Comparison of ENCODE assay signal across 18 cellular contexts in the genomic region with DNA sequence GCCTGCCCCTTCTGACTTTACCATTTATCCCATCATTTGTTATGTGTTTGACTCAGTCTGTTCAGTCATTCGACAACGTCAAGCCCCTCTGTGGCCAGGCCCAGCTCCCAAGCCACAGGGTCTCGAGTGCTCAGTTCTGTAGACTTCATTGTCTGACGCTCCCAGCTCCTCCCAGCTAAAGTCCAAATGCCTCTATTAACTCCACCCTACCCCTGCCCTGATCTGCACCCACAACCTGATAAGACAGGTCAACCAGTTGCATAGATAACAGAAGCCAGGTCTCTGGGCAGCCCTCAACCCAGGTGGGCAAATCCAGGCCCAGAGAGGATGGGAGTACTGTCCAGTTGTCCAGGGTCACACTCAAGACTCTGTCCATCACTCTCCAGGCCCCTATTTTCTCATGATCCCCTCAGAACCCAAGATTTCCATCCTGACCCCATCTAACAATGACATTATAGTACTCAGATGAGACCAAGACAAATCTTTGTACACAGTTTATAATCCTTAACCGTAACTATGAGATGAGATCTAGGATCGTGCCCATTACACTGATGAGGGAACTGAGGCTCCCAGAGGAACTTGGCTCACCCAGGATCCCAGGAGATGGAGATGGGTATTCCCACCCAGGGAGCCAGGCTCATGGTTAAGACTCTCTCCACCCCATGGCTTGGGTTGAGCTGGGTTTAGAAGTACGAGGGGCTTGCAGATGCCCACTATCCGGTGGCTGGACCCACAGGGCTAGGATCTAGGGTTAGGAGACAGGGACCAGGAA. TPM values are rescaled to one million over a fixed set of nuclear protein-coding genes. Genes with fewer than 3 reads are reported as not detected.
DNase-seq lines count a peak whose midpoint lies in the region; ATAC-seq lines count a peak whose summit lies in the region.
"Had no signal": no experiment of that assay in that cellular context is flagged by ENCODE, and none has a peak within 500 bp of the region (broad histone marks: within the 10 kb centered on the region; RNA-seq: fewer than 3 reads in every experiment).

No MANE protein-coding gene starts in this region.

- peak overlapping the region in 1 of 2 donors; percentile 33 for H3K4me3 Mint-ChIP-seq in activated T-cell treated with anti-CD3 and anti-CD28 coated beads, Interleukin-2, amount 50 U/mL, for 72 hours
- no peak overlapping the region for H3K4me3 Mint-ChIP-seq in stimulated activated effector memory CD8-positive, alpha-beta T cell treated with anti-CD3 and anti-CD28 coated beads, Interleukin-12 subunit alpha, Interleukin-12 subunit beta, amount 100 ng/mL, for 72 hours
- H3K4me3 Mint-ChIP-seq: activated CD4-positive, alpha-beta T cell treated with anti-CD3 and anti-CD28 coated beads for 36 hours; CD4-positive, alpha-beta T cell; memory B cell had no signal

- no peaks in the 10 kb centered on the region for H3K27me3 ChIP-seq in ectodermal cell (ENCODE audit: control insufficient read depth, insufficient read depth, low read length, poor library complexity, severe bottlenecking)
- H3K27me3 ChIP-seq: brain microvascular endothelial cell had no signal

- H3K27ac ChIP-seq in ectodermal cell (ENCODE audit: insufficient read depth, low read depth, low read length, poor library complexity, severe bottlenecking) (no peak overlapping the region), mesodermal cell (ENCODE audit: low read depth, low read length, severe bottlenecking) (no peak overlapping the region)
- H3K27ac ChIP-seq: brain microvascular endothelial cell had no signal

- H3K9me3 ChIP-seq in ectodermal cell (ENCODE audit: control insufficient read depth, low read length) (no peaks in the 10 kb centered on the region), mesodermal cell (ENCODE audit: control insufficient read depth, low read length) (no peaks in the 10 kb centered on the region)

- WGBS in ectodermal cell, 2 experiments, result 92 to 94% methylated on average over 8 of the region's 8 CpGs
- WGBS in mesodermal cell (ENCODE audit: insufficient coverage in 2 of 2), 2 experiments, result 96 to 97% methylated on average over 7 of the region's 8 CpGs

- peaks cover 10% of the 10 kb centered on the region for H3K4me1 Mint-ChIP-seq in activated T-cell treated with anti-CD3 and anti-CD28 coated beads, Interleukin-2, amount 50 U/mL, for 72 hours (ENCODE audit: low read depth)
- H3K4me1 Mint-ChIP-seq in stimulated activated effector memory CD8-positive, alpha-beta T cell treated with anti-CD3 and anti-CD28 coated beads, Interleukin-12 subunit alpha, Interleukin-12 subunit beta, amount 100 ng/mL, for 72 hours, result peaks cover 17% of the 10 kb centered on the region

- H3K27ac Mint-ChIP-seq in activated T-cell treated with anti-CD3 and anti-CD28 coated beads, Interleukin-2, amount 50 U/mL, for 72 hours, result peak overlapping the region; percentile 51
- no peak overlapping the region for H3K27ac Mint-ChIP-seq in stimulated activated effector memory CD8-positive, alpha-beta T cell treated with anti-CD3 and anti-CD28 coated beads, Interleukin-12 subunit alpha, Interleukin-12 subunit beta, amount 100 ng/mL, for 72 hours
- H3K27ac Mint-ChIP-seq: activated CD4-positive, alpha-beta T cell treated with anti-CD3 and anti-CD28 coated beads for 36 hours; CD4-positive, alpha-beta T cell; memory B cell had no signal

- no peaks in the 10 kb centered on the region for H3K9me3 Mint-ChIP-seq in activated T-cell treated with anti-CD3 and anti-CD28 coated beads, Interleukin-2, amount 50 U/mL, for 72 hours
- H3K9me3 Mint-ChIP-seq in stimulated activated effector memory CD8-positive, alpha-beta T cell treated with anti-CD3 and anti-CD28 coated beads, Interleukin-12 subunit alpha, Interleukin-12 subunit beta, amount 100 ng/mL, for 72 hours, result no peaks in the 10 kb centered on the region
- H3K9me3 Mint-ChIP-seq: CD4-positive, alpha-beta T cell; memory B cell had no signal

- H3K36me3 ChIP-seq in ectodermal cell (ENCODE audit: control insufficient read depth, insufficient read depth, low read length) (peaks cover 9% of the 10 kb centered on the region), mesodermal cell (ENCODE audit: control insufficient read depth, insufficient read depth, low read length) (peaks cover 17% of the 10 kb centered on the region)

- peaks cover 23% of the 10 kb centered on the region for H3K27me3 Mint-ChIP-seq in activated T-cell treated with anti-CD3 and anti-CD28 coated beads, Interleukin-2, amount 50 U/mL, for 72 hours (ENCODE audit: low read depth)

- ATAC-seq in activated T-cell treated with anti-CD3 and anti-CD28 coated beads, Interleukin-2, amount 50 U/mL, for 72 hours (replicated peaks in 1 of 2), result no peak
- ATAC-seq in stimulated activated effector memory CD8-positive, alpha-beta T cell treated with anti-CD3 and anti-CD28 coated beads, Interleukin-12 subunit alpha, Interleukin-12 subunit beta, amount 100 ng/mL, for 72 hours, result no peak
- ATAC-seq: activated CD4-positive, alpha-beta T cell treated with anti-CD3 and anti-CD28 coated beads for 36 hours had no signal

- no peak for DNase-seq in activated T-cell treated with anti-CD3 and anti-CD28 coated beads, Interleukin-2, amount 50 U/mL, for 72 hours
- DNase-seq in activated T-cell treated with anti-CD3 and anti-CD28 coated beads, Interleukin-2, amount 50 U/mL, for 48 hours, result no peak
- DNase-seq in H4 (ENCODE audit: low spot score) (no peak), GM19240 (ENCODE audit: insufficient read length, low spot score) (no peak)
- DNase-seq in stimulated activated effector memory CD8-positive, alpha-beta T cell treated with anti-CD3 and anti-CD28 coated beads, Interleukin-12 subunit alpha, Interleukin-12 subunit beta, amount 100 ng/mL, for 72 hours (ENCODE audit: low spot score in 2 of 2), result no peak
- no peak for DNase-seq in effector CD8-positive, alpha-beta T cell (lab: John Stamatoyannopoulos, UW)
- DNase-seq: 8988T; activated CD4-positive, alpha-beta T cell treated with anti-CD3 and anti-CD28 coated beads for 36 hours; activated CD8-positive, alpha-beta memory T cell treated with anti-CD3 and anti-CD28 coated beads, Interleukin-2, amount 50 U/mL, for 4 hours; activated naive CD4-positive, alpha-beta T cell treated with anti-CD3 and anti-CD28 coated beads, Interleukin-2, amount 50 U/mL, for 16 hours; brain microvascular endothelial cell; CD4-positive, alpha-beta T cell; MV-4-11; NCI-H774 had no signal

- H3K36me3 Mint-ChIP-seq in activated T-cell treated with anti-CD3 and anti-CD28 coated beads, Interleukin-2, amount 50 U/mL, for 72 hours (ENCODE audit: insufficient read depth in 2 of 2), result peaks cover 0 to 3% of the 10 kb centered on the region in 2 donors
- H3K36me3 Mint-ChIP-seq in stimulated activated effector memory CD8-positive, alpha-beta T cell treated with anti-CD3 and anti-CD28 coated beads, Interleukin-12 subunit alpha, Interleukin-12 subunit beta, amount 100 ng/mL, for 72 hours, result peaks cover 17% of the 10 kb centered on the region

- H3K4me1 ChIP-seq in ectodermal cell (ENCODE audit: control insufficient read depth, insufficient read depth, low read length) (no peaks in the 10 kb centered on the region), mesodermal cell (ENCODE audit: control insufficient read depth, insufficient read depth, low read length, poor library complexity, severe bottlenecking) (peaks cover 14% of the 10 kb centered on the region)

- H3K4me3 ChIP-seq in ectodermal cell (ENCODE audit: insufficient read depth, low read depth, low read length), result peak overlapping the region; percentile 33
- peak overlapping the region; percentile 41 for H3K4me3 ChIP-seq in mesodermal cell (ENCODE audit: extremely low read depth, insufficient read depth, low read length, poor library complexity, severe bottlenecking)

RNA-seq across cellular contexts. Expression of a gene that starts 1.1 kb away (rescaled TPM):
- total RNA-seq in activated T-cell treated with anti-CD3 and anti-CD28 coated beads, Interleukin-2, amount 50 U/mL, for 72 hours, result not detected
- polyA plus RNA-seq in ectodermal cell (2013, experiment 1 of 4), result 8.0 TPM
- 6.2 TPM for polyA plus RNA-seq in ectodermal cell (2013, experiment 2 of 4)
- 8.7 TPM for polyA plus RNA-seq in ectodermal cell (2013, experiment 3 of 4)
- 8.7 TPM for polyA plus RNA-seq in ectodermal cell (2013, experiment 4 of 4)
- 10.8 TPM for polyA plus RNA-seq in mesodermal cell (2013, experiment 1 of 2)
- 8.1 TPM for polyA plus RNA-seq in mesodermal cell (2013, experiment 2 of 2)
- total RNA-seq in H4 (2014; rRNA removed; shearing (Covaris generic)), result not detected in 2 replicates
- total RNA-seq: activated CD4-positive, alpha-beta T cell treated with anti-CD3 and anti-CD28 coated beads for 36 hours; CD4-positive, alpha-beta T cell; T-helper 1 cell treated with Interleukin-12 subunit alpha and Interleukin-12 subunit beta and Interleukin-4 antibody, amounts not matched to agents 30 ng/mL and 1 ng/mL, for 36 hours had no signal

RNA-seq across cellular contexts. Expression of a gene that starts 48.3 kb away (rescaled TPM):
- total RNA-seq in activated T-cell treated with anti-CD3 and anti-CD28 coated beads, Interleukin-2, amount 50 U/mL, for 72 hours, result 10 to 100 TPM; 67.3 to 69.9 TPM
- 87.3 TPM for polyA plus RNA-seq in ectodermal cell (2013, experiment 1 of 4)
- polyA plus RNA-seq in ectodermal cell (2013, experiment 2 of 4), result 84.6 TPM
- polyA plus RNA-seq in ectodermal cell (2013, experiment 3 of 4), result 65.2 TPM
- polyA plus RNA-seq in ectodermal cell (2013, experiment 4 of 4), result 71.9 TPM
- polyA plus RNA-seq in mesodermal cell (2013, experiment 1 of 2), result 45.6 TPM
- 46.8 TPM for polyA plus RNA-seq in mesodermal cell (2013, experiment 2 of 2)
- total RNA-seq in H4 (2014; rRNA removed; shearing (Covaris generic)), result 26.1 and 28.8 TPM in 2 replicates

RNA-seq across cellular contexts. Expression of a gene that starts 48.6 kb away (rescaled TPM):
- total RNA-seq in activated T-cell treated with anti-CD3 and anti-CD28 coated beads, Interleukin-2, amount 50 U/mL, for 72 hours, result 10 to 100 TPM; 64.2 to 68.5 TPM
- 45.2 TPM for polyA plus RNA-seq in ectodermal cell (2013, experiment 1 of 4)
- 48.8 TPM for polyA plus RNA-seq in ectodermal cell (2013, experiment 2 of 4)
- 36.3 TPM for polyA plus RNA-seq in ectodermal cell (2013, experiment 3 of 4)
- polyA plus RNA-seq in ectodermal cell (2013, experiment 4 of 4), result 38.6 TPM
- 29.7 TPM for polyA plus RNA-seq in mesodermal cell (2013, experiment 1 of 2)
- 25.8 TPM for polyA plus RNA-seq in mesodermal cell (2013, experiment 2 of 2)
- total RNA-seq in H4 (2014; rRNA removed; shearing (Covaris generic)), result 12.8 and 16.1 TPM in 2 replicates
